In genomic region chr17:58369214-58370031, GRCh38 we compare ENCODE assay signal across 1 cellular context.
TF ChIP-seq lines count a peak whose summit lies in the region.

No MANE protein-coding gene starts in this region.

TF ChIP-seq in HepG2, 621 proteins besides CTCF, POLR2A, EP300 and RAD21 (continued from another document and continues in another):
- TF ChIP-seq ZNF18 (CRISPR knock-in tag; IDR thresholded peaks at IDR 0.05; ENCODE audit: insufficient replicate concordance) (peak; percentile 38), NRL (CRISPR knock-in tag; IDR thresholded peaks at IDR 0.05; ENCODE audit: borderline replicate concordance) (no peak), SYNCRIP (IDR thresholded peaks at IDR 0.05; ENCODE audit: insufficient read depth, low read depth, low read length) (no peak), NFE2L1 (CRISPR knock-in tag; IDR thresholded peaks at IDR 0.05; ENCODE audit: borderline replicate concordance) (no peak), NR2F1 (CRISPR knock-in tag; IDR thresholded peaks at IDR 0.05) (peak; percentile 53 to 91; a peak in 2 of 4 replicates), IRF1 (CRISPR knock-in tag; IDR thresholded peaks at IDR 0.05; ENCODE audit: low read depth) (no peak), ZMAT3 (CRISPR knock-in tag; conservative IDR thresholded peaks at IDR 0.05) (peak; percentile 22; the same call in 1 of the 2 replicates), YEATS2 (CRISPR knock-in tag; IDR thresholded peaks at IDR 0.05; ENCODE audit: borderline replicate concordance) (peak; percentile 67; the same call in 1 of the 2 replicates), ZNF446 (CRISPR knock-in tag; IDR thresholded peaks at IDR 0.05) (no peak), TP53 (CRISPR knock-in tag; conservative IDR thresholded peaks at IDR 0.05) (no peak), FOXP1 (IDR thresholded peaks at IDR 0.05) (no peak), FOXP1 (CRISPR knock-in tag; IDR thresholded peaks at IDR 0.05) (peak; percentile 58), ZNF407 (CRISPR knock-in tag; IDR thresholded peaks at IDR 0.05; ENCODE audit: not compliant biosample characterization) (no peak), ZNF605 (CRISPR knock-in tag; IDR thresholded peaks at IDR 0.05) (0 out of 2 replicates have a peak, but pooled peaks have one; percentile 34), GPN1 (CRISPR knock-in tag; IDR thresholded peaks at IDR 0.05; ENCODE audit: borderline replicate concordance) (no peak), JUNB (CRISPR knock-in tag; IDR thresholded peaks at IDR 0.05; ENCODE audit: borderline replicate concordance) (no peak; the same call in 1 of the 2 replicates), ZIK1 (CRISPR knock-in tag; IDR thresholded peaks at IDR 0.05; ENCODE audit: borderline replicate concordance, low read depth) (0 out of 2 replicates have a peak, but pooled peaks have one; percentile 16), KDM6A (CRISPR knock-in tag; IDR thresholded peaks at IDR 0.05; ENCODE audit: low read depth) (no peak; the same call in none of the 2 replicates), ZBTB7A (CRISPR knock-in tag; IDR thresholded peaks at IDR 0.05) (no peak), ZNF136 (CRISPR knock-in tag; IDR thresholded peaks at IDR 0.05; ENCODE audit: low read depth) (no peak), PREB (CRISPR knock-in tag; IDR thresholded peaks at IDR 0.05) (no peak), ZNF550 (CRISPR knock-in tag; IDR thresholded peaks at IDR 0.05; ENCODE audit: borderline replicate concordance) (no peak), MAF1 (CRISPR knock-in tag; IDR thresholded peaks at IDR 0.05; ENCODE audit: borderline replicate concordance) (no peak), ZNF354B (CRISPR knock-in tag; IDR thresholded peaks at IDR 0.05) (no peak), ZMYM3 (CRISPR knock-in tag; IDR thresholded peaks at IDR 0.05) (peak; percentile 9; the same call in 1 of the 2 replicates), PHB2 (IDR thresholded peaks at IDR 0.05; ENCODE audit: partially characterized antibody) (no peak), ZNF549 (CRISPR knock-in tag; IDR thresholded peaks at IDR 0.05) (no peak), ZNF468 (CRISPR knock-in tag; IDR thresholded peaks at IDR 0.05) (no peak), ZNF552 (CRISPR knock-in tag; IDR thresholded peaks at IDR 0.05; ENCODE audit: borderline replicate concordance) (no peak), ZSCAN20 (CRISPR knock-in tag; IDR thresholded peaks at IDR 0.05; ENCODE audit: borderline replicate concordance) (no peak), ZNF460 (CRISPR knock-in tag; IDR thresholded peaks at IDR 0.05; ENCODE audit: borderline replicate concordance) (no peak), ZNF567 (CRISPR knock-in tag; IDR thresholded peaks at IDR 0.05; ENCODE audit: borderline replicate concordance) (no peak), TFAP4 (IDR thresholded peaks at IDR 0.05; ENCODE audit: borderline replicate concordance, low read depth) (peak; percentile 87)
- TF ChIP-seq, protein P1, sequence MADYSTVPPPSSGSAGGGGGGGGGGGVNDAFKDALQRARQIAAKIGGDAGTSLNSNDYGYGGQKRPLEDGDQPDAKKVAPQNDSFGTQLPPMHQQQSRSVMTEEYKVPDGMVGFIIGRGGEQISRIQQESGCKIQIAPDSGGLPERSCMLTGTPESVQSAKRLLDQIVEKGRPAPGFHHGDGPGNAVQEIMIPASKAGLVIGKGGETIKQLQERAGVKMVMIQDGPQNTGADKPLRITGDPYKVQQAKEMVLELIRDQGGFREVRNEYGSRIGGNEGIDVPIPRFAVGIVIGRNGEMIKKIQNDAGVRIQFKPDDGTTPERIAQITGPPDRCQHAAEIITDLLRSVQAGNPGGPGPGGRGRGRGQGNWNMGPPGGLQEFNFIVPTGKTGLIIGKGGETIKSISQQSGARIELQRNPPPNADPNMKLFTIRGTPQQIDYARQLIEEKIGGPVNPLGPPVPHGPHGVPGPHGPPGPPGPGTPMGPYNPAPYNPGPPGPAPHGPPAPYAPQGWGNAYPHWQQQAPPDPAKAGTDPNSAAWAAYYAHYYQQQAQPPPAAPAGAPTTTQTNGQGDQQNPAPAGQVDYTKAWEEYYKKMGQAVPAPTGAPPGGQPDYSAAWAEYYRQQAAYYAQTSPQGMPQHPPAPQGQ (CRISPR knock-in tag; IDR thresholded peaks at IDR 0.05; ENCODE audit: borderline replicate concordance) = no peak
- TF ChIP-seq, protein P2, sequence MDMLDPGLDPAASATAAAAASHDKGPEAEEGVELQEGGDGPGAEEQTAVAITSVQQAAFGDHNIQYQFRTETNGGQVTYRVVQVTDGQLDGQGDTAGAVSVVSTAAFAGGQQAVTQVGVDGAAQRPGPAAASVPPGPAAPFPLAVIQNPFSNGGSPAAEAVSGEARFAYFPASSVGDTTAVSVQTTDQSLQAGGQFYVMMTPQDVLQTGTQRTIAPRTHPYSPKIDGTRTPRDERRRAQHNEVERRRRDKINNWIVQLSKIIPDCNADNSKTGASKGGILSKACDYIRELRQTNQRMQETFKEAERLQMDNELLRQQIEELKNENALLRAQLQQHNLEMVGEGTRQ (IDR thresholded peaks at IDR 0.05; ENCODE audit: low read depth, low read length) = no peak
- TF ChIP-seq, protein P2 (CRISPR knock-in tag; IDR thresholded peaks at IDR 0.05; ENCODE audit: borderline replicate concordance) = 0 out of 2 replicates have a peak, but pooled peaks have one; percentile 30
- TF ChIP-seq, protein P3, sequence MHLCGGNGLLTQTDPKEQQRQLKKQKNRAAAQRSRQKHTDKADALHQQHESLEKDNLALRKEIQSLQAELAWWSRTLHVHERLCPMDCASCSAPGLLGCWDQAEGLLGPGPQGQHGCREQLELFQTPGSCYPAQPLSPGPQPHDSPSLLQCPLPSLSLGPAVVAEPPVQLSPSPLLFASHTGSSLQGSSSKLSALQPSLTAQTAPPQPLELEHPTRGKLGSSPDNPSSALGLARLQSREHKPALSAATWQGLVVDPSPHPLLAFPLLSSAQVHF (CRISPR knock-in tag; IDR thresholded peaks at IDR 0.05) = no peak
- TF ChIP-seq, protein P4, sequence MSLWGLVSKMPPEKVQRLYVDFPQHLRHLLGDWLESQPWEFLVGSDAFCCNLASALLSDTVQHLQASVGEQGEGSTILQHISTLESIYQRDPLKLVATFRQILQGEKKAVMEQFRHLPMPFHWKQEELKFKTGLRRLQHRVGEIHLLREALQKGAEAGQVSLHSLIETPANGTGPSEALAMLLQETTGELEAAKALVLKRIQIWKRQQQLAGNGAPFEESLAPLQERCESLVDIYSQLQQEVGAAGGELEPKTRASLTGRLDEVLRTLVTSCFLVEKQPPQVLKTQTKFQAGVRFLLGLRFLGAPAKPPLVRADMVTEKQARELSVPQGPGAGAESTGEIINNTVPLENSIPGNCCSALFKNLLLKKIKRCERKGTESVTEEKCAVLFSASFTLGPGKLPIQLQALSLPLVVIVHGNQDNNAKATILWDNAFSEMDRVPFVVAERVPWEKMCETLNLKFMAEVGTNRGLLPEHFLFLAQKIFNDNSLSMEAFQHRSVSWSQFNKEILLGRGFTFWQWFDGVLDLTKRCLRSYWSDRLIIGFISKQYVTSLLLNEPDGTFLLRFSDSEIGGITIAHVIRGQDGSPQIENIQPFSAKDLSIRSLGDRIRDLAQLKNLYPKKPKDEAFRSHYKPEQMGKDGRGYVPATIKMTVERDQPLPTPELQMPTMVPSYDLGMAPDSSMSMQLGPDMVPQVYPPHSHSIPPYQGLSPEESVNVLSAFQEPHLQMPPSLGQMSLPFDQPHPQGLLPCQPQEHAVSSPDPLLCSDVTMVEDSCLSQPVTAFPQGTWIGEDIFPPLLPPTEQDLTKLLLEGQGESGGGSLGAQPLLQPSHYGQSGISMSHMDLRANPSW (CRISPR knock-in tag; IDR thresholded peaks at IDR 0.05; ENCODE audit: borderline replicate concordance) = no peak
